Comparison of ENCODE assay signal across 8 cellular contexts in the genomic region with DNA sequence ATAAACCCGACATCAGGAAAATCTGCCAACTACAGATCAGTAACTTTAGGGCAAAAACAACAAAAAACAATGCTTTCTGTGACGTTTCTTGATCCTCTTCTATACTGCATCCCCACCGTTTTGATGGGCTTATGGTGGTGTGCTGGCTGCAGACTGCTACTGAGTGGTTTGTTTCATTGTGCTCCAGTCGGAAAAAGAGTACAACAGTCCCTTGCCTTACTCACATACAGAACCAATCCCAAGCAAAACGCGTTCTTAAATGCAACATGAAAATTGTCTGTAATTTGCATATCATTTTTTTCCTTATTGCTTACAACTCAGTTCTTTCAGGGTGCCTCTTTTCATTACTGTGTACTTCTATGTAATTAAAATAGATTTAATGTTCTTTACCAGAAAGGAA. TPM values are rescaled to one million over a fixed set of nuclear protein-coding genes. Genes with fewer than 3 reads are reported as not detected.
DNase-seq lines count a peak whose midpoint lies in the region; ATAC-seq, FAIRE-seq and TF ChIP-seq lines count a peak whose summit lies in the region.

No MANE protein-coding gene starts in this region.

- H3K4me1 ChIP-seq in KMS-11 (ENCODE audit: low read depth, poor library complexity, severe bottlenecking) = peaks cover 14% of the 10 kb centered on the region
- H3K4me1 ChIP-seq in GM12878 (ENCODE audit: control insufficient read depth, insufficient read depth, low read length) = peaks cover 14% of the 10 kb centered on the region
- H3K4me1 ChIP-seq in lower lobe of right lung = peaks cover 54% of the 10 kb centered on the region
- H3K4me1 ChIP-seq in upper lobe of left lung = peaks cover 37 to 57% (median 39%) of the 10 kb centered on the region in 4 donors

- CTCF ChIA-PET in GM12878 (lab: Yijun Ruan, JAX) = interaction anchor here (1.6 kb wide), 1 partner anchor 107 kb away, joined by 4 read pairs; no protein-coding TSS in a partner anchor

- H3K27me3 ChIP-seq in KMS-11 (ENCODE audit: insufficient read depth, low read depth) = no peaks in the 10 kb centered on the region
- no peaks in the 10 kb centered on the region for H3K27me3 ChIP-seq in GM12878 (replicated peaks in 1 of 2; ENCODE audit: control insufficient read depth in 2 of 2, insufficient read depth in 2 of 2, low read length in 1 of 2)
- H3K27me3 ChIP-seq in lower lobe of right lung (ENCODE audit: low read depth) = no peaks in the 10 kb centered on the region
- H3K27me3 ChIP-seq in upper lobe of left lung = no peaks in the 10 kb centered on the region

- RAD21 ChIA-PET in GM12878 (lab: Charles Lee; ENCODE audit: unreplicated experiment) = interaction anchor here (1.7 to 7.2 kb wide), 3 partner anchors 78 to 108 kb away, joined by 5 to 75 read pairs (median 37); no protein-coding TSS in a partner anchor

- H3K79me2 ChIP-seq in KMS-11 (ENCODE audit: insufficient read depth, low read depth) = peaks cover 35% of the 10 kb centered on the region; the same call in 1 of the 2 replicates
- H3K79me2 ChIP-seq in GM12878 (ENCODE audit: control insufficient read depth, insufficient read depth, low read length) = peaks cover 77% of the 10 kb centered on the region

- H4K20me1 ChIP-seq in KMS-11 (ENCODE audit: insufficient read depth) (no peaks in the 10 kb centered on the region), GM12878 (ENCODE audit: control insufficient read depth, insufficient read depth) (no peaks in the 10 kb centered on the region; the same call in 1 of the 2 replicates)

- peak overlapping the region; percentile 94 to 99 (median 98) for H3K27ac Mint-ChIP-seq in CD14-positive monocyte

- no peaks in the 10 kb centered on the region for H3K9me3 ChIP-seq in GM12878 (replicated peaks; ENCODE audit: control insufficient read depth, insufficient read depth, low read length)
- no peaks in the 10 kb centered on the region for H3K9me3 ChIP-seq in lower lobe of right lung
- H3K9me3 ChIP-seq in upper lobe of left lung = no peaks in the 10 kb centered on the region

- TF ChIP-seq POLR2A in GM12878 (IDR thresholded peaks at IDR 0.05; ENCODE audit: low read depth, low read length) = peak; percentile 61; the same call in 1 of the 2 replicates
- TF ChIP-seq POLR2A in upper lobe of left lung (IDR thresholded peaks at IDR 0.05) = peak in 1 of 4 donors; percentile 5

- H3K27ac ChIP-seq in KMS-11 (no peak overlapping the region), GM12878 (ENCODE audit: control insufficient read depth, insufficient read depth) (peak overlapping the region; percentile 99), lower lobe of right lung (peak overlapping the region; percentile 96), upper lobe of left lung (peak overlapping the region; percentile 94 to 97 (median 96))

- ATAC-seq in GM12878 (peak; percentile 5; the same call in 1 of the 3 replicates), lower lobe of right lung (no peak), upper lobe of left lung (ENCODE audit: low FRiP score in 2 of 2) (no peak), HG02571 (IDR thresholded peaks at IDR 0.05; ENCODE audit: unreplicated experiment) (no peak)

- DNase-seq in CD14-positive monocyte (ENCODE audit: low spot score) (no peak), GM12878 (ENCODE audit: low read depth, low spot score) (no peak), lower lobe of right lung (no peak), upper lobe of left lung (no peak), germinal center (ENCODE audit: low spot score) (no peak), kidney tubule cell (ENCODE audit: low spot score) (no peak)

- no peak overlapping the region for H3K4me3 ChIP-seq in KMS-11 (IDR thresholded peaks at IDR 0.05; ENCODE audit: insufficient read depth, low read depth, low read length)
- H3K4me3 ChIP-seq in GM12878 = peak overlapping the region; percentile 85
- H3K4me3 ChIP-seq in lower lobe of right lung = peak overlapping the region; percentile 82
- peak overlapping the region; percentile 15 to 89 (median 68) for H3K4me3 ChIP-seq in upper lobe of left lung

- no TSS peak for BruUV-seq in GM12878 (replicated peaks; lab: Mats Ljungman, UMichigan)

- H2AFZ ChIP-seq in KMS-11 (ENCODE audit: low read depth) (no peak overlapping the region), GM12878 (ENCODE audit: control insufficient read depth, low read depth, low read length) (no peak overlapping the region)

- H3K4me2 ChIP-seq in KMS-11 (peak overlapping the region; percentile 82; the same call in 1 of the 2 replicates), GM12878 (ENCODE audit: control insufficient read depth, insufficient read depth) (peak overlapping the region; percentile 86)

- intact Hi-C loops in CD14-positive monocyte (cut with micrococcal nuclease) = loop anchor here (2.0 to 10.0 kb wide), 9 partner anchors 33 to 1066 kb away; partner anchors contain the start of gene CDKN1B (in 1 of the 2)
- intact Hi-C loops in GM12878 (cut with micrococcal nuclease; ENCODE audit: unreplicated experiment) = loop anchor here (1.0 to 10.0 kb wide), 6 partner anchors 73 to 1073 kb away; no protein-coding TSS in a partner anchor
- intact Hi-C loops in lower lobe of right lung (cut with DNase I) = no loop called here

- peaks cover 51% of the 10 kb centered on the region for H3K4me1 Mint-ChIP-seq in CD14-positive monocyte

- H3K27me3 Mint-ChIP-seq in CD14-positive monocyte (ENCODE audit: low read depth in 3 of 3) = peaks cover 0 to 1% (median 0%) of the 10 kb centered on the region in 3 donors

- H3K36me3 ChIP-seq in KMS-11 (ENCODE audit: insufficient read depth) = no peaks in the 10 kb centered on the region
- peaks cover 0 to 4% of the 10 kb centered on the region in 2 experiments; a peak in 2 of 4 replicates for H3K36me3 ChIP-seq in GM12878 (ENCODE audit: control insufficient read depth in 2 of 2, insufficient read depth in 2 of 2, low read length in 1 of 2)
- H3K36me3 ChIP-seq in lower lobe of right lung = no peaks in the 10 kb centered on the region
- H3K36me3 ChIP-seq in upper lobe of left lung = no peaks in the 10 kb centered on the region

- no peak for TF ChIP-seq RAD21 in GM12878 (IDR thresholded peaks at IDR 0.05; ENCODE audit: insufficient read depth, low read depth, low read length)

- WGBS in GM12878 (ENCODE audit: insufficient coverage, insufficient replicate concordance, low lambda C conversion rate, missing lambda C conversion rate) = 4% methylated on average over 6 of the region's 6 CpGs
- 5 to 12% methylated on average over 6 of the region's 6 CpGs for WGBS in upper lobe of left lung, 2 donors

- peak overlapping the region; percentile 95 to 98 for H3K4me3 Mint-ChIP-seq in CD14-positive monocyte

- no peak for TF ChIP-seq CTCF in CD14-positive monocyte (IDR thresholded peaks at IDR 0.05)
- no peak for TF ChIP-seq CTCF in KMS-11 (conservative IDR thresholded peaks at IDR 0.05; ENCODE audit: low read depth, low read length)
- TF ChIP-seq CTCF in GM12878 (IDR thresholded peaks at IDR 0.05 in 2 of 3, conservative IDR thresholded peaks at IDR 0.05 in 1 of 3; ENCODE audit: control insufficient read depth in 2 of 3, extremely low read depth in 1 of 3, insufficient read depth in 1 of 3, low read depth in 3 of 3, low read length in 3 of 3) = no peak
- no peak for TF ChIP-seq CTCF in lower lobe of right lung (IDR thresholded peaks at IDR 0.05)
- no peak for TF ChIP-seq CTCF in upper lobe of left lung (IDR thresholded peaks at IDR 0.05)

- peaks cover 0 to 3% (median 0%) of the 10 kb centered on the region in 7 donors for H3K9me3 Mint-ChIP-seq in CD14-positive monocyte

- in situ Hi-C loops in GM12878 (cut with MboI) = loop anchor here (5.0 kb wide), 4 partner anchors 76 to 376 kb away; no protein-coding TSS in a partner anchor

- POLR2A ChIA-PET in GM12878 (lab: Charles Lee) = interaction anchor here (0.5 kb wide), 1 partner anchor 86 kb away, joined by 3 read pairs; no protein-coding TSS in a partner anchor

- TF ChIP-seq EP300 in GM12878 (IDR thresholded peaks at IDR 0.05; ENCODE audit: borderline replicate concordance in 1 of 2, control insufficient read depth in 1 of 2, low read depth in 2 of 2, low read length in 2 of 2) (no peak), upper lobe of left lung (IDR thresholded peaks at IDR 0.05) (no peak)

- SMC1A ChIA-PET in GM12878 (lab: Charles Lee; ENCODE audit: uncharacterized antibody, unreplicated experiment) = interaction anchor here (3.4 to 7.3 kb wide), 2 partner anchors 71 to 78 kb away, joined by 28 to 76 read pairs; no protein-coding TSS in a partner anchor

- H3K9ac ChIP-seq in KMS-11 (no peak overlapping the region), GM12878 (ENCODE audit: control insufficient read depth, insufficient read depth, low read length) (peak overlapping the region; percentile 98)

- H3K36me3 Mint-ChIP-seq in CD14-positive monocyte = peaks cover under 1 to 3% of the 10 kb centered on the region in 2 donors

- FAIRE-seq in GM12878 (lab: Jason Lieb, UNC) = no peak

TF ChIP-seq in GM12878, 131 proteins besides CTCF, POLR2A, EP300 and RAD21 (continues in another document):
- TF ChIP-seq MXI1 (IDR thresholded peaks at IDR 0.05; ENCODE audit: low read depth, low read length) (0 out of 2 replicates have a peak, but pooled peaks have one; percentile 9), WRNIP1 (IDR thresholded peaks at IDR 0.05; ENCODE audit: borderline replicate concordance, low read depth, low read length) (peak; percentile 76; the same call in 1 of the 2 replicates), NFIC (IDR thresholded peaks at IDR 0.05; ENCODE audit: low read depth, low read length) (no peak), BACH1 (IDR thresholded peaks at IDR 0.05; ENCODE audit: borderline replicate concordance) (peak; percentile 31; the same call in 1 of the 2 replicates)

RNA-seq across cellular contexts. Expression of gene ETV6, which starts 2.3 kb away (rescaled TPM):
- polyA plus RNA-seq in CD14-positive monocyte (10 to 100 TPM in 1 of 2 donors, 1 to 10 TPM in 1; 6.8 to 11.7 TPM), GM12878 (2011; rRNA removed) (27.2 and 29.7 TPM in 2 replicates), GM12878 (2014; fragmentation: Illumina TruSeq; extraction: Trizol) (32.6 and 34.6 TPM in 2 replicates), GM12878 (2014; fragmentation: Nextera tagmentation; extraction: Ambion mirVana) (10 to 100 TPM in 1 of 2 experiments, 1 to 10 TPM in 1; 6.6 to 10.4 TPM), GM12878 (2014; rRNA removed) (25.1 and 26.3 TPM in 2 replicates), GM12878 (2016; fragmentation: Nextera tagmentation; extraction: Ambion mirVana) (10 to 100 TPM in 1 of 2 experiments, 1 to 10 TPM in 1; 7.8 to 12.5 TPM)
- total RNA-seq in GM12878 (2013; cell fraction: nucleolus; rRNA removed) = 109 and 115 TPM in 2 replicates
- total RNA-seq in GM12878 (2014; rRNA removed) (24.0 and 24.9 TPM in 2 replicates), GM12878 (2014; rRNA removed; fragmentation: Illumina TruSeq; extraction: Trizol) (26.3 and 28.4 TPM in 2 replicates), GM12878 (2021) (69.7 and 74.8 TPM in 2 replicates), lower lobe of right lung (48.4 TPM), upper lobe of left lung (10 to 100 TPM; 22.2 to 93.2 (median 37.5) TPM)
- polyA plus RNA-seq in GM12878 (2011; ENCODE audit: low read depth) = 18.0 TPM
- 21.0 and 26.5 TPM in 2 replicates for polyA plus RNA-seq in GM12878 (2011; cell fraction: cytosol; rRNA removed)
- 53.6 and 57.2 TPM in 2 replicates for polyA plus RNA-seq in GM12878 (2011; cell fraction: nucleus; rRNA removed)
- polyA plus RNA-seq in GM12878 (2012) = 22.0 and 25.1 TPM in 2 replicates
- polyA minus RNA-seq in GM12878 (2011; rRNA and poly(A)+ RNA removed) = 52.2 and 65.0 TPM in 2 replicates
- polyA minus RNA-seq in GM12878 (2011; cell fraction: cytosol; rRNA and poly(A)+ RNA removed) = 23.9 and 25.7 TPM in 2 replicates
- polyA minus RNA-seq in GM12878 (2011; cell fraction: nucleus; rRNA and poly(A)+ RNA removed) = 74.2 and 133 TPM in 2 replicates
